Comparison of ENCODE assay signal across 22 cellular contexts in the genomic region with DNA sequence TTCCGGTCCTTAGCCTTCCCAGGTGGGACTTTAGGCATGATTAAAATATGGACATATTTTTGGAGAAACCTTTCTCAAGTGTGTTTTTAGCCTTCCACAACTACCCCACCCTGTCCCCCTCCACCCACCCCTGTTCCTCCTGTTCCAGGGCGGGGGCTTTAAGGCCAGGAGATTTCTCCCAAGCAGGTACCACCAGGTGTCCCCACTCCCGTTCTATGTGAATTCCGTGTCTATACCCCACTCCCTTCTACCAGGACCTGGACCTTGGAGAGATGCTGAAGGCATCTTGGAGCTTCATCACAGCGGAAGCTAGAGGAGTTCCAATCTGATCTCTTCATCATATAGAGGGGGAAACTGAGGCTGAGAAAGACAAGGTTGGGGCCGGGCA. TPM values are rescaled to one million over a fixed set of nuclear protein-coding genes. Genes with fewer than 3 reads are reported as not detected.
"Had no signal": no experiment of that assay in that cellular context is flagged by ENCODE, and none has a peak within 500 bp of the region (broad histone marks: within the 10 kb centered on the region; RNA-seq: fewer than 3 reads in every experiment).

No MANE protein-coding gene starts in this region.

- H3K4me3 ChIP-seq: breast epithelium, colonic mucosa, heart left ventricle, spleen, upper lobe of left lung had no signal

- H3K36me3 Mint-ChIP-seq: activated naive CD8-positive, alpha-beta T cell treated with anti-CD3 and anti-CD28 coated beads, Interleukin-2, amount 10 ng/mL, durations not matched to agents 7 days and 5 days; naive thymus-derived CD4-positive, alpha-beta T cell had no signal

- H3K4me1 ChIP-seq: breast epithelium, colonic mucosa had no signal

- ATAC-seq: heart left ventricle; naive thymus-derived CD4-positive, alpha-beta T cell had no signal

- H3K9me3 ChIP-seq: breast epithelium, colonic mucosa, heart left ventricle, spleen, upper lobe of left lung had no signal

- DNase-seq: activated CD4-positive, alpha-beta T cell treated with anti-CD3 and anti-CD28 coated beads, Interleukin-2, amount 50 U/mL, for 4 hours; activated CD8-positive, alpha-beta memory T cell treated with anti-CD3 and anti-CD28 coated beads for 24 hours; activated CD8-positive, alpha-beta memory T cell treated with anti-CD3 and anti-CD28 coated beads, Interleukin-2, amount 50 U/mL, for 4 hours; activated naive CD4-positive, alpha-beta T cell treated with Interleukin-2 at 50 U/mL for 16 hours; activated naive CD8-positive, alpha-beta T cell treated with anti-CD3 and anti-CD28 coated beads, Interleukin-2, amount 10 ng/mL, durations not matched to agents 7 days and 5 days; activated T-cell treated with anti-CD3 and anti-CD28 coated beads, Interleukin-2, amount 50 U/mL, for 24 hours; amniotic stem cell; colonic mucosa; naive thymus-derived CD4-positive, alpha-beta T cell; spleen; stimulated activated CD4-positive, alpha-beta T cell treated with anti-CD3 and anti-CD28 coated beads, Interleukin-4, amount 100 ng/mL, for 1 hour; stimulated activated naive CD4-positive, alpha-beta T cell treated with Interleukin-2 at 50 U/mL for 16 hours; T-helper 9 cell had no signal

- H3K36me3 ChIP-seq: breast epithelium, colonic mucosa had no signal

- H3K27ac ChIP-seq: breast epithelium, colonic mucosa, spleen had no signal

- H3K27me3 ChIP-seq: breast epithelium, colonic mucosa, upper lobe of left lung had no signal

- H3K27ac Mint-ChIP-seq: activated naive CD8-positive, alpha-beta T cell treated with anti-CD3 and anti-CD28 coated beads, Interleukin-2, amount 10 ng/mL, durations not matched to agents 7 days and 5 days; activated T-cell treated with anti-CD3 and anti-CD28 coated beads, Interleukin-2, amount 50 U/mL, for 24 hours; naive thymus-derived CD4-positive, alpha-beta T cell; progenitor cell of endocrine pancreas had no signal

- H3K4me3 Mint-ChIP-seq: activated naive CD8-positive, alpha-beta T cell treated with anti-CD3 and anti-CD28 coated beads, Interleukin-2, amount 10 ng/mL, durations not matched to agents 7 days and 5 days; activated T-cell treated with anti-CD3 and anti-CD28 coated beads, Interleukin-2, amount 50 U/mL, for 24 hours; naive thymus-derived CD4-positive, alpha-beta T cell; neural crest cell had no signal

- H3K9me3 Mint-ChIP-seq: activated naive CD8-positive, alpha-beta T cell treated with anti-CD3 and anti-CD28 coated beads, Interleukin-2, amount 10 ng/mL, durations not matched to agents 7 days and 5 days; activated T-cell treated with anti-CD3 and anti-CD28 coated beads, Interleukin-2, amount 50 U/mL, for 24 hours; neural crest cell had no signal

- H3K4me1 Mint-ChIP-seq: activated naive CD8-positive, alpha-beta T cell treated with anti-CD3 and anti-CD28 coated beads, Interleukin-2, amount 10 ng/mL, durations not matched to agents 7 days and 5 days had no signal

RNA-seq across cellular contexts. Expression of a gene that starts 9.7 kb away (rescaled TPM):
- total RNA-seq: activated naive CD8-positive, alpha-beta T cell treated with anti-CD3 and anti-CD28 coated beads, Interleukin-2, amount 10 ng/mL, durations not matched to agents 7 days and 5 days; epithelial cell of proximal tubule; fibroblast of villous mesenchyme; naive thymus-derived CD4-positive, alpha-beta T cell; osteocyte; T-helper 1 cell treated with Interleukin-12 subunit alpha and Interleukin-12 subunit beta and Interleukin-4 antibody, amounts not matched to agents 30 ng/mL and 1 ng/mL, for 36 hours had no signal
- polyA plus RNA-seq: naive thymus-derived CD4-positive, alpha-beta T cell had no signal
